In the genomic region with DNA sequence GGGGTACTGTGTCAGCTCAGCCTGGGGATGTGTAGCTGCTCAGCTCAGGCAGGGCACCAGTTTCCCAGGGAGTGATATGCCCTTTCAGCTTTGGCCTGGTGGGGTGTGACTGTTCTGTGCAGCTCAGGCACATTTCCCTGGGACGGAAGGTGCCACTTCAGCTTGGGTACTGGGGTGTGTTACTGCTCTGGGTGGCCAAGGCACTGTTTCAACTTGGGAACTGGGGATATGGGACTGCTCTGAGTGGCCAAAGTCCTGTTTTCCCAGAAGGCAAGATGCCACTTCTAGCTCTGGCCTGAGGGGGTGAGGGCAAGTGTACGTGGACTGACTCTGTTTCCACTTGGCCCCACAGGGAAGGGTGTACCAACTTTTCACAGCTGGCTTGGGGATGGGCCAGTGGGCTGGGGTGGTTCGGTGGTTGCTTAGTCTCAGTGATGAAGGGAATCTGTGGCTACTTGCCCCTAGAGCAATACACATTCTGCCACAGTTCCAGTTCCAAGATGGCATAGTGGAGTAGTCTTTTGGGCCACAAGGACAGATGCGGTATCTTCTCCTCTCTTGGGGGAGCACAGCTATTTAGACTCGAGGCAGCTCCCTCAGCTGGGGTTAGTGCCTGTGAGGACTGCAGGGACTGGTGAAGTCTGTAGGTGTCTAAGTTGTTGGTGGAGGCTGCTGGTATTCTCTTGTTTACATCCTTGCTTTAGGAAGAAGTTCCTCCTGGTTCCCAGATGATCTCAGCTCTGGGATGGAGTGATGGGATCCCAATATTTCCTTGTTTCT, we compare ENCODE assay signal across 13 cellular contexts. TPM values are rescaled to one million over a fixed set of nuclear protein-coding genes. Genes with fewer than 3 reads are reported as not detected.
DNase-seq lines count a peak whose midpoint lies in the region; ATAC-seq and TF ChIP-seq lines count a peak whose summit lies in the region.
"Had no signal": no experiment of that assay in that cellular context is flagged by ENCODE, and none has a peak within 500 bp of the region (broad histone marks: within the 10 kb centered on the region; RNA-seq: fewer than 3 reads in every experiment).

No MANE protein-coding gene starts in this region.

- H3K56ac ChIP-seq in IMR-90 (ENCODE audit: extremely low read depth, insufficient read depth, low read length), result no peak overlapping the region

- H3K79me2 ChIP-seq in neural progenitor cell (ENCODE audit: low read depth), result peaks cover 98% of the 10 kb centered on the region

- H4K91ac ChIP-seq in IMR-90 (ENCODE audit: insufficient read depth, low read depth, low read length), result peak overlapping the region; percentile 66; the same call in 1 of the 2 replicates

- in situ Hi-C loops in IMR-90 (cut with MboI; ENCODE audit: low sequenced_read_pairs), result no loop called here

- peak overlapping the region; percentile 5 to 61; a peak in 2 of 4 replicates for H4K8ac ChIP-seq in IMR-90 (ENCODE audit: low read depth in 2 of 2, low read length in 2 of 2)

- H3K4me3 Mint-ChIP-seq in CD14-positive monocyte (no peak overlapping the region), endodermal cell (no peak overlapping the region), neural progenitor cell (no peak overlapping the region), mesothelial cell of epicardium (no peak overlapping the region)
- H3K4me3 Mint-ChIP-seq: B cell; T-helper 2 cell treated with Interferon-gamma antibody and Interleukin-4, amounts not matched to agents 5 μg/mL and 100 μg/mL, for 36 hours had no signal

- peak overlapping the region; percentile 51; the same call in 1 of the 2 replicates for H3K4me2 ChIP-seq in IMR-90 (ENCODE audit: low read depth, low read length)
- no peak overlapping the region for H3K4me2 ChIP-seq in neural progenitor cell

- H3K9ac ChIP-seq in IMR-90 (ENCODE audit: low read depth, low read length) (peak overlapping the region; percentile 39; the same call in 1 of the 2 replicates), endodermal cell (ENCODE audit: extremely low read depth, low read length, poor library complexity, severe bottlenecking) (no peak overlapping the region), neural progenitor cell (no peak overlapping the region)

- peak overlapping the region; percentile 73 for H2AK9ac ChIP-seq in IMR-90 (replicated peaks; ENCODE audit: low read depth, low read length, poor library complexity)

- H3K4me1 ChIP-seq in IMR-90 (ENCODE audit: control insufficient read depth, insufficient read depth, low read length) (peaks cover 16% of the 10 kb centered on the region), endodermal cell (ENCODE audit: control insufficient read depth, insufficient read depth, low read length) (no peaks in the 10 kb centered on the region), neural progenitor cell (no peaks in the 10 kb centered on the region)

- H3K9me3 Mint-ChIP-seq in CD14-positive monocyte (peaks cover 13 to 23% (median 21%) of the 10 kb centered on the region in 7 donors), endodermal cell (peaks cover 22% of the 10 kb centered on the region), neural progenitor cell (peaks cover 32% of the 10 kb centered on the region), mesothelial cell of epicardium (peaks cover 23% of the 10 kb centered on the region)

- H3K4me1 Mint-ChIP-seq in CD14-positive monocyte, result peaks cover 37% of the 10 kb centered on the region
- peaks cover 12% of the 10 kb centered on the region for H3K4me1 Mint-ChIP-seq in endodermal cell
- no peaks in the 10 kb centered on the region for H3K4me1 Mint-ChIP-seq in neural progenitor cell
- H3K4me1 Mint-ChIP-seq in mesothelial cell of epicardium, result no peaks in the 10 kb centered on the region

- TF ChIP-seq RAD21 in IMR-90 (IDR thresholded peaks at IDR 0.05; ENCODE audit: low read length), result no peak

- peak overlapping the region in 6 of 7 donors; percentile 31 to 66 (median 44) for H3K27ac Mint-ChIP-seq in CD14-positive monocyte
- H3K27ac Mint-ChIP-seq in endodermal cell, result peak overlapping the region; percentile 58
- H3K27ac Mint-ChIP-seq in neural progenitor cell, result peak overlapping the region; percentile 46
- no peak overlapping the region for H3K27ac Mint-ChIP-seq in mesothelial cell of epicardium
- H3K27ac Mint-ChIP-seq: B cell; T-helper 2 cell treated with Interferon-gamma antibody and Interleukin-4, amounts not matched to agents 5 μg/mL and 100 μg/mL, for 36 hours had no signal

- dilution Hi-C loops in IMR-90 (cut with HindIII; ENCODE audit: low sequenced_read_pairs, unreplicated experiment), result no loop called here

- H3K4ac ChIP-seq in IMR-90 (ENCODE audit: low read depth, low read length), result peak overlapping the region; percentile 78

- H3K14ac ChIP-seq in IMR-90 (replicated peaks; ENCODE audit: low read depth, low read length), result peak overlapping the region; percentile 85; the same call in 1 of the 2 replicates

- POLR2A ChIA-PET in IMR-90 (lab: Charles Lee; ENCODE audit: unreplicated experiment), result no interaction called here

- ATAC-seq in IMR-90 (ENCODE audit: low read depth) (no peak; the same call in 1 of the 2 replicates), GM19452 (IDR thresholded peaks at IDR 0.05; ENCODE audit: unreplicated experiment) (no peak)

- H3K9me1 ChIP-seq in IMR-90 (ENCODE audit: insufficient read depth, low read length), result peaks cover 17% of the 10 kb centered on the region

- H2AK5ac ChIP-seq in IMR-90 (ENCODE audit: low read depth, low read length), result peak overlapping the region; percentile 92; the same call in 1 of the 2 replicates

- H3K27ac ChIP-seq in IMR-90 (ENCODE audit: insufficient read depth, low read length) (peak overlapping the region; percentile 48), endodermal cell (ENCODE audit: low read depth, low read length) (no peak overlapping the region), neural progenitor cell (no peak overlapping the region)
- H3K27ac ChIP-seq: left ventricle myocardium inferior had no signal

- no peaks in the 10 kb centered on the region for H3F3A ChIP-seq in neural progenitor cell (ENCODE audit: low read depth)

- TF ChIP-seq CTCF in CD14-positive monocyte (IDR thresholded peaks at IDR 0.05) (no peak), IMR-90 (conservative IDR thresholded peaks at IDR 0.05; ENCODE audit: low read depth, low read length) (no peak), endodermal cell (conservative IDR thresholded peaks at IDR 0.05) (no peak), neural progenitor cell (IDR thresholded peaks at IDR 0.05) (no peak), mesothelial cell of epicardium (IDR thresholded peaks at IDR 0.05; ENCODE audit: unreplicated experiment) (no peak)

- H3K27me3 Mint-ChIP-seq in CD14-positive monocyte (ENCODE audit: low read depth in 3 of 3) (peaks cover 0 to 1% (median 0%) of the 10 kb centered on the region in 3 donors), endodermal cell (ENCODE audit: insufficient read depth) (no peaks in the 10 kb centered on the region), neural progenitor cell (ENCODE audit: insufficient read depth, low read depth) (no peaks in the 10 kb centered on the region), mesothelial cell of epicardium (ENCODE audit: low read depth) (no peaks in the 10 kb centered on the region)
- H3K27me3 Mint-ChIP-seq: B cell had no signal

- H3K18ac ChIP-seq in IMR-90 (ENCODE audit: low read depth, low read length), result peak overlapping the region; percentile 22; the same call in 1 of the 2 replicates

- H3K23ac ChIP-seq in IMR-90 (ENCODE audit: low read depth, low read length), result no peak overlapping the region

- H2AFZ ChIP-seq in IMR-90 (replicated peaks; ENCODE audit: low read length, poor library complexity) (peak overlapping the region; percentile 87), neural progenitor cell (replicated peaks) (no peak overlapping the region)

- H2BK15ac ChIP-seq in IMR-90 (ENCODE audit: low read depth, low read length), result peak overlapping the region; percentile 20; the same call in 1 of the 3 replicates

- peaks cover 24 to 37% of the 10 kb centered on the region in 2 experiments for H3K79me1 ChIP-seq in IMR-90 (ENCODE audit: low read depth in 1 of 2, low read length in 2 of 2)

- no peaks in the 10 kb centered on the region for H3K27me3 ChIP-seq in IMR-90 (ENCODE audit: control insufficient read depth, insufficient read depth, low read length)
- H3K27me3 ChIP-seq in endodermal cell (ENCODE audit: control insufficient read depth, insufficient read depth, low read length, poor library complexity, severe bottlenecking), result no peaks in the 10 kb centered on the region
- no peaks in the 10 kb centered on the region for H3K27me3 ChIP-seq in neural progenitor cell

- peak overlapping the region; percentile 19; the same call in 1 of the 2 replicates for H4K5ac ChIP-seq in IMR-90 (ENCODE audit: low read depth, low read length)

- H4K20me1 ChIP-seq in IMR-90 (ENCODE audit: insufficient read depth, low read length) (peaks cover 17% of the 10 kb centered on the region), neural progenitor cell (ENCODE audit: low read depth) (peaks cover 30% of the 10 kb centered on the region)

- no peak for DNase-seq in CD14-positive monocyte (ENCODE audit: low spot score)
- no peak for DNase-seq in IMR-90
- no peak for DNase-seq in endodermal cell
- no peak for DNase-seq in neural progenitor cell (ENCODE audit: low spot score)
- DNase-seq in NOMO-1 treated with dmso at 0.1 percent for 144 hours (lab: John Stamatoyannopoulos, UW; ENCODE audit: unreplicated experiment), result no peak
- no peak for DNase-seq in mesothelial cell of epicardium (ENCODE audit: low spot score in 2 of 2, unreplicated experiment in 2 of 2)
- no peak for DNase-seq in superior temporal gyrus (ENCODE audit: extremely low spot score)
- DNase-seq: left ventricle myocardium inferior, NCI-H2081, occipital lobe had no signal

- CTCF ChIA-PET in IMR-90 (lab: Yijun Ruan, JAX), result interaction anchor here (0.6 to 1.2 kb wide), 3 partner anchors 13 to 92 kb away, joined by 3 to 4 read pairs (median 3); no protein-coding TSS in a partner anchor

- 0 out of 2 replicates have a peak overlapping the region, but pooled peaks have one; percentile 5 for H2BK20ac ChIP-seq in IMR-90 (ENCODE audit: low read depth, low read length)

- TF ChIP-seq POLR2A in IMR-90 (IDR thresholded peaks at IDR 0.05; ENCODE audit: low read depth, low read length), result no peak

- BruUV-seq in IMR-90 (replicated peaks; lab: Mats Ljungman, UMichigan), result no TSS peak

- peak overlapping the region; percentile 27 for H2BK120ac ChIP-seq in IMR-90 (ENCODE audit: low read depth, low read length)

- no peak overlapping the region for H3K4me3 ChIP-seq in IMR-90 (ENCODE audit: insufficient read depth, low read depth, low read length)
- H3K4me3 ChIP-seq in endodermal cell (ENCODE audit: low read length), result no peak overlapping the region
- no peak overlapping the region for H3K4me3 ChIP-seq in neural progenitor cell
- H3K4me3 ChIP-seq: left ventricle myocardium inferior had no signal

- H3K36me3 Mint-ChIP-seq in CD14-positive monocyte (peaks cover 20 to 34% of the 10 kb centered on the region in 2 donors), endodermal cell (ENCODE audit: low read depth) (peaks cover 18% of the 10 kb centered on the region), neural progenitor cell (peaks cover 20% of the 10 kb centered on the region), mesothelial cell of epicardium (peaks cover 26% of the 10 kb centered on the region)

- H3K36me3 ChIP-seq in IMR-90 (ENCODE audit: control insufficient read depth, insufficient read depth, low read length) (no peaks in the 10 kb centered on the region), endodermal cell (ENCODE audit: control insufficient read depth, insufficient read depth, low read length) (no peaks in the 10 kb centered on the region), neural progenitor cell (no peaks in the 10 kb centered on the region)

- WGBS in IMR-90 (ENCODE audit: extremely low coverage in 2 of 2, insufficient read length in 1 of 2), 2 experiments, result 100% methylated on average over 1 of the region's 5 CpGs; no CpG with 5 or more reads in 1 of the 2 experiments
- WGBS in endodermal cell (ENCODE audit: insufficient coverage in 1 of 2, insufficient read length in 1 of 2), 2 experiments, result 40 to 81% methylated on average over 1 to 5 of the region's 5 CpGs

- intact Hi-C loops in CD14-positive monocyte (cut with micrococcal nuclease), result no loop called here
- intact Hi-C loops in IMR-90 (cut with micrococcal nuclease), result loop anchor here (2.0 kb wide), 1 partner anchor 17 kb away; no protein-coding TSS in a partner anchor

- H2BK5ac ChIP-seq in IMR-90 (ENCODE audit: low read depth, low read length, poor library complexity, severe bottlenecking), result peak overlapping the region; percentile 85

- H3K9me3 ChIP-seq in IMR-90 (ENCODE audit: control insufficient read depth, insufficient read depth, low read length) (peaks cover 7% of the 10 kb centered on the region), endodermal cell (ENCODE audit: control insufficient read depth, low read length) (peaks cover 25% of the 10 kb centered on the region), neural progenitor cell (ENCODE audit: low read depth) (peaks cover 9% of the 10 kb centered on the region)

RNA-seq across cellular contexts. Expression of a gene that starts 26.4 kb away (rescaled TPM):
- polyA plus RNA-seq in CD14-positive monocyte (10 to 100 TPM; 27.0 to 31.4 TPM), IMR-90 (2012; rRNA removed) (10.1 and 14.2 TPM in 2 replicates)
- total RNA-seq in IMR-90 (2012; rRNA removed) (12.5 and 18.3 TPM in 2 replicates), endodermal cell (10 to 100 TPM; 34.2 to 45.6 TPM), neural progenitor cell (ENCODE audit: low replicate concordance) (27.8 and 39.4 TPM in 2 replicates), mesothelial cell of epicardium (33.6 to 41.7 TPM (median 36.5 TPM) in 3 replicates)
- polyA plus RNA-seq in IMR-90 (2012; cell fraction: cytosol; rRNA removed), result 1.8 and 4.2 TPM in 2 replicates
- 2.7 and 24.8 TPM in 2 replicates for polyA plus RNA-seq in IMR-90 (2012; cell fraction: nucleus; rRNA removed; ENCODE audit: low replicate concordance)
- 34.0 TPM for polyA plus RNA-seq in endodermal cell (2013, experiment 1 of 2)
- polyA plus RNA-seq in endodermal cell (2013, experiment 2 of 2), result 29.0 TPM
